In the genomic region with DNA sequence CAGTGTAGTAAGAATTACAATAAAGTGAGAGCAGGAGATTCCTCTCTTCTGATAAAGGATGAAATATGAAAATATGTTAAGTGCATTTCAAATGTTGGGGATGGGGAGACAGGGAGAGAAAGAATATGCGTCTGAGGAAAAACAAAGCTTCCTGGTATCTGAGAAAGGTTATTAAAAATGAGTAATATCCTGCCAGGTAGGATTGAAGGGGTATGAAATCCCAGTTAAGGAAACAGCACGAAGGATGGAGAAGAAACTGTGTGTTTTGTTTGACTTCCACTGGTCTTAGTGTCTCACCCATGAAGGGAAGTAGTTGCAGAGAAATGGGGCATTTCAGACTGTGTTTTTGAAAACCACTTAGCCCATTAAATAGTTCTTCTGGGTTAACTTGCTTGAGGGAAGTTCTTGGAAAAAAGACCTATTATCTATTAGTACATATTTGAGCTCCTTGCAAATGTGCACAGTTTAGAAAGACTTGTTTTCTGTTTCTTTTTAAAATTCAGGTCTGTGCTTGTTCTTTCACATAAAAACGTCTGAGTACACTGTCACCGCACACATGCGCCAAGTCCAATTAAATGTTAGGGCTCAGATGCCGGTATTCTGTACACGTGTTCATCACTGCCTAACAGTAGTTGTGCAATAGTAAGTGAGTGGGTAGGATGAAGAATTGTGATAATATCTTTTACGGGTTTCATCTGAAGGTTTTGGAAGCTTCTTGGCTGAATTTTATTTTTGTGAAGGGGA, we compare ENCODE assay signal across 14 cellular contexts.
DNase-seq lines count a peak whose midpoint lies in the region; ATAC-seq and TF ChIP-seq lines count a peak whose summit lies in the region.
"Had no signal": no experiment of that assay in that cellular context is flagged by ENCODE, and none has a peak within 500 bp of the region (broad histone marks: within the 10 kb centered on the region; RNA-seq: fewer than 3 reads in every experiment).

No MANE protein-coding gene starts in this region.

- H3K27ac ChIP-seq in A673 (ENCODE audit: low read depth, low read length, poor library complexity, severe bottlenecking) (no peak overlapping the region), RWPE2 (ENCODE audit: poor library complexity, severe bottlenecking) (peak overlapping the region; percentile 25)
- H3K27ac ChIP-seq: SJSA1 had no signal

- no peak overlapping the region for H3K27ac Mint-ChIP-seq in activated CD8-positive, alpha-beta T cell treated with anti-CD3 and anti-CD28 coated beads, Interleukin-2, amount 10 ng/mL, durations not matched to agents 7 days and 5 days
- H3K27ac Mint-ChIP-seq: B cell had no signal

- H3K9me3 Mint-ChIP-seq in activated CD8-positive, alpha-beta T cell treated with anti-CD3 and anti-CD28 coated beads, Interleukin-2, amount 10 ng/mL, durations not matched to agents 7 days and 5 days (ENCODE audit: insufficient read depth) = no peaks in the 10 kb centered on the region

- DNase-seq in A673 (ENCODE audit: low spot score) (peak; percentile 54), RWPE2 (ENCODE audit: low spot score) (no peak), fibroblast of pulmonary artery (ENCODE audit: low read depth) (peak; percentile 41), mucosa of descending colon (peak in 1 of 3 donors; percentile 16), KG1 (lab: John Stamatoyannopoulos, UW) (no peak)
- no peak for DNase-seq in activated CD8-positive, alpha-beta T cell treated with anti-CD3 and anti-CD28 coated beads, Interleukin-2, amount 10 ng/mL, durations not matched to agents 7 days and 5 days
- DNase-seq: activated CD4-positive, alpha-beta T cell treated with anti-CD3 and anti-CD28 coated beads for 4 hours; activated effector memory CD4-positive, alpha-beta T cell treated with anti-CD3 and anti-CD28 coated beads, Interleukin-2, amount 50 U/mL, for 16 hours; islet precursor cell had no signal

- no peaks in the 10 kb centered on the region for H3K4me1 Mint-ChIP-seq in activated CD8-positive, alpha-beta T cell treated with anti-CD3 and anti-CD28 coated beads, Interleukin-2, amount 10 ng/mL, durations not matched to agents 7 days and 5 days (ENCODE audit: low read depth)
- H3K4me1 Mint-ChIP-seq: B cell had no signal

- H3K4me3 ChIP-seq in A673 (ENCODE audit: low read depth, low read length, poor library complexity, severe bottlenecking) (no peak overlapping the region), RWPE2 (ENCODE audit: severe bottlenecking) (no peak overlapping the region), fibroblast of pulmonary artery (replicated peaks; ENCODE audit: low read depth, low read length) (no peak overlapping the region), mucosa of descending colon (no peak overlapping the region)
- H3K4me3 ChIP-seq: HAP-1, SJSA1 had no signal

- TF ChIP-seq CTCF in A673 (conservative IDR thresholded peaks at IDR 0.05; ENCODE audit: low read depth, low read length) = no peak
- no peak for TF ChIP-seq CTCF in RWPE2 (IDR thresholded peaks at IDR 0.05; ENCODE audit: poor library complexity, severe bottlenecking)
- no peak for TF ChIP-seq CTCF in fibroblast of pulmonary artery (IDR thresholded peaks at IDR 0.05; ENCODE audit: low read length, missing control alignments)
- TF ChIP-seq CTCF in mucosa of descending colon (IDR thresholded peaks at IDR 0.05) = no peak

- no peaks in the 10 kb centered on the region for H3K36me3 Mint-ChIP-seq in activated CD8-positive, alpha-beta T cell treated with anti-CD3 and anti-CD28 coated beads, Interleukin-2, amount 10 ng/mL, durations not matched to agents 7 days and 5 days (ENCODE audit: low read depth)

- H3K27me3 ChIP-seq in A673 (replicated peaks; ENCODE audit: insufficient read depth, low read depth, low read length, poor library complexity) (no peaks in the 10 kb centered on the region), RWPE2 (ENCODE audit: insufficient read depth, poor library complexity, severe bottlenecking) (no peaks in the 10 kb centered on the region)

- H3K4me3 Mint-ChIP-seq in activated CD8-positive, alpha-beta T cell treated with anti-CD3 and anti-CD28 coated beads, Interleukin-2, amount 10 ng/mL, durations not matched to agents 7 days and 5 days = no peak overlapping the region
- H3K4me3 Mint-ChIP-seq: B cell had no signal

- BruUV-seq in A673 (replicated peaks; lab: Mats Ljungman, UMichigan) = no TSS peak

- CTCF ChIA-PET in A673 (lab: Charles Lee) = no interaction called here
- CTCF ChIA-PET in activated CD8-positive, alpha-beta T cell treated with anti-CD3 and anti-CD28 coated beads, Interleukin-2, amount 10 ng/mL, durations not matched to agents 7 days and 5 days (lab: Charles Lee) = no interaction called here

- POLR2A ChIA-PET in A673 (lab: Charles Lee; ENCODE audit: low non-redundant PET) = no interaction called here
- POLR2A ChIA-PET in activated CD8-positive, alpha-beta T cell treated with anti-CD3 and anti-CD28 coated beads, Interleukin-2, amount 10 ng/mL, durations not matched to agents 7 days and 5 days (lab: Charles Lee) = no interaction called here

- H3K9me3 ChIP-seq in A673 (ENCODE audit: low read depth, low read length, poor library complexity, severe bottlenecking) = no peaks in the 10 kb centered on the region
- H3K9me3 ChIP-seq in RWPE2 (ENCODE audit: severe bottlenecking) = no peaks in the 10 kb centered on the region
- H3K9me3 ChIP-seq in mucosa of descending colon = peaks cover 3% of the 10 kb centered on the region
- H3K9me3 ChIP-seq: HAP-1, SJSA1 had no signal

- H3K27me3 Mint-ChIP-seq in activated CD8-positive, alpha-beta T cell treated with anti-CD3 and anti-CD28 coated beads, Interleukin-2, amount 10 ng/mL, durations not matched to agents 7 days and 5 days (ENCODE audit: low read depth) = peaks cover 5% of the 10 kb centered on the region

- intact Hi-C loops in A673 (cut with micrococcal nuclease; ENCODE audit: unreplicated experiment) (no loop called here), mucosa of descending colon (cut with DNase I, micrococcal nuclease) (no loop called here)

- peaks cover 34% of the 10 kb centered on the region for H3K4me1 ChIP-seq in A673 (ENCODE audit: insufficient read depth, low read length, poor library complexity, severe bottlenecking)
- peaks cover 10% of the 10 kb centered on the region for H3K4me1 ChIP-seq in RWPE2 (ENCODE audit: insufficient read depth, poor library complexity, severe bottlenecking)
- H3K4me1 ChIP-seq in mucosa of descending colon (ENCODE audit: low read depth) = no peaks in the 10 kb centered on the region
- H3K4me1 ChIP-seq: SJSA1 had no signal

- ATAC-seq in RWPE2 (ENCODE audit: low read depth) (peak; percentile 70), mucosa of descending colon (peak; percentile 67), GM18861 (IDR thresholded peaks at IDR 0.05; ENCODE audit: unreplicated experiment) (no peak), HG02852 (IDR thresholded peaks at IDR 0.05; ENCODE audit: unreplicated experiment) (no peak)
- ATAC-seq in activated CD8-positive, alpha-beta T cell treated with anti-CD3 and anti-CD28 coated beads, Interleukin-2, amount 10 ng/mL, durations not matched to agents 7 days and 5 days = no peak

- H3K36me3 ChIP-seq in A673 (ENCODE audit: insufficient read depth, low read length, poor library complexity, severe bottlenecking) (no peaks in the 10 kb centered on the region), RWPE2 (ENCODE audit: low read depth) (no peaks in the 10 kb centered on the region), mucosa of descending colon (ENCODE audit: low read depth) (no peaks in the 10 kb centered on the region)
- H3K36me3 ChIP-seq: HAP-1, SJSA1 had no signal

Comparison
In these comparisons a context has a peak if more than half of its experiments do, and no peak if none do; other contexts are left out.
1. DNase-seq: peak in A673 (single experiment) and fibroblast of pulmonary artery (single experiment); none in RWPE2 (single experiment), KG1 (single experiment) and activated CD8-positive, alpha-beta T cell treated with anti-CD3 and anti-CD28 coated beads, Interleukin-2, amount 10 ng/mL, durations not matched to agents 7 days and 5 days (single experiment).
2. ATAC-seq: peak in RWPE2 (single experiment) and mucosa of descending colon (single experiment); none in GM18861 (single experiment), HG02852 (single experiment) and activated CD8-positive, alpha-beta T cell treated with anti-CD3 and anti-CD28 coated beads, Interleukin-2, amount 10 ng/mL, durations not matched to agents 7 days and 5 days (single experiment).